ENCODE assay signal across 1 cellular context in genomic region chr7:142485617-142486226, GRCh38.
TF ChIP-seq lines count a peak whose summit lies in the region.

No MANE protein-coding gene starts in this region.

TF ChIP-seq in HCT116, 20 proteins besides CTCF, POLR2A, EP300 and RAD21 (continued from another document):
- TF ChIP-seq ZBTB33 (IDR thresholded peaks at IDR 0.05; ENCODE audit: extremely low read depth, insufficient replicate concordance, low read length): no peak
- no peak for TF ChIP-seq SRF (IDR thresholded peaks at IDR 0.05; ENCODE audit: low read depth)
- TF ChIP-seq EZH2phosphoT487 (IDR thresholded peaks at IDR 0.05; ENCODE audit: borderline replicate concordance): no peak
- no peak for TF ChIP-seq CBX3 (IDR thresholded peaks at IDR 0.05; ENCODE audit: low read depth)
TF ChIP-seq in HCT116: peak in this region for 0.
